Comparison of ENCODE assay signal across 10 cellular contexts in genomic region chr5:139193928-139194327, GRCh38. TPM values are rescaled to one million over a fixed set of nuclear protein-coding genes. Genes with fewer than 3 reads are reported as not detected.
DNase-seq lines count a peak whose midpoint lies in the region; ATAC-seq and TF ChIP-seq lines count a peak whose summit lies in the region.
"Had no signal": no experiment of that assay in that cellular context is flagged by ENCODE, and none has a peak within 500 bp of the region (broad histone marks: within the 10 kb centered on the region; RNA-seq: fewer than 3 reads in every experiment).

No MANE protein-coding gene starts in this region.

- H3K4me1 ChIP-seq in Loucy (ENCODE audit: insufficient read depth, low read length, poor library complexity, severe bottlenecking), result peaks cover 21% of the 10 kb centered on the region

- DNase-seq in NCI-H748 (lab: John Stamatoyannopoulos, UW; ENCODE audit: unreplicated experiment) (peak; percentile 14), NCI-H748 treated with DMSO at 0.1 percent for 48 hours (lab: John Stamatoyannopoulos, UW) (no peak), osteocyte (ENCODE audit: extremely low spot score, unreplicated experiment) (no peak), posterior cingulate gyrus (no peak), KG1 (lab: John Stamatoyannopoulos, UW) (no peak)
- DNase-seq in central memory CD8-positive, alpha-beta T cell (ENCODE audit: low spot score in 2 of 2), result no peak
- DNase-seq: kidney glomerular epithelial cell, retina had no signal

- H3K9me3 ChIP-seq in Loucy (ENCODE audit: insufficient read depth, low read depth, low read length), result no peaks in the 10 kb centered on the region

- H3F3A ChIP-seq in Loucy (ENCODE audit: low read depth), result 0 out of 2 replicates have a peak, but pooled peaks cover 4% of the 10 kb centered on the region

- H2AFZ ChIP-seq in Loucy (ENCODE audit: low read length), result no peak overlapping the region

- H3K27ac Mint-ChIP-seq in central memory CD8-positive, alpha-beta T cell (ENCODE audit: low read depth), result peak overlapping the region; percentile 40
- no peak overlapping the region for H3K27ac Mint-ChIP-seq in osteocyte (ENCODE audit: unreplicated experiment)

- intact Hi-C loops in posterior cingulate gyrus (cut with DNase I), result loop anchor here (10.0 kb wide), 1 partner anchor 59 kb away; no protein-coding TSS in a partner anchor

- H3K9me3 Mint-ChIP-seq in central memory CD8-positive, alpha-beta T cell, result no peaks in the 10 kb centered on the region
- no peaks in the 10 kb centered on the region for H3K9me3 Mint-ChIP-seq in osteocyte (ENCODE audit: unreplicated experiment)

- ATAC-seq in central memory CD8-positive, alpha-beta T cell (replicated peaks; ENCODE audit: extremely low read depth, poor library complexity, severe bottlenecking), result no peak
- ATAC-seq in HG03457 (IDR thresholded peaks at IDR 0.05; ENCODE audit: unreplicated experiment), result no peak

- peaks cover 20% of the 10 kb centered on the region for H3K79me2 ChIP-seq in Loucy (ENCODE audit: insufficient read depth, low read length)

- no peak overlapping the region for H3K4me2 ChIP-seq in Loucy (ENCODE audit: low read depth, low read length, poor library complexity, severe bottlenecking)

- peaks cover 4% of the 10 kb centered on the region for H3K36me3 Mint-ChIP-seq in central memory CD8-positive, alpha-beta T cell (ENCODE audit: insufficient read depth)
- peaks cover 7% of the 10 kb centered on the region for H3K36me3 Mint-ChIP-seq in osteocyte (ENCODE audit: unreplicated experiment)

- no peaks in the 10 kb centered on the region for H3K9me2 ChIP-seq in Loucy (replicated peaks; ENCODE audit: low read depth, low read length)

- H4K20me1 ChIP-seq in Loucy (ENCODE audit: insufficient read depth, low read length, poor library complexity, severe bottlenecking), result no peaks in the 10 kb centered on the region

- peaks cover 19% of the 10 kb centered on the region for H3K4me1 Mint-ChIP-seq in central memory CD8-positive, alpha-beta T cell
- peaks cover 24% of the 10 kb centered on the region for H3K4me1 Mint-ChIP-seq in osteocyte (ENCODE audit: unreplicated experiment)

- TF ChIP-seq CTCF in Loucy (conservative IDR thresholded peaks at IDR 0.05; ENCODE audit: low read length), result peak; percentile 52
- peak; percentile 27 for TF ChIP-seq CTCF in osteocyte (IDR thresholded peaks at IDR 0.05)

- no peak overlapping the region for H3K9ac ChIP-seq in Loucy (ENCODE audit: low read depth, low read length, poor library complexity, severe bottlenecking)

- no peak overlapping the region for H3K4me3 Mint-ChIP-seq in central memory CD8-positive, alpha-beta T cell
- no peak overlapping the region for H3K4me3 Mint-ChIP-seq in osteocyte (ENCODE audit: unreplicated experiment)

- no peaks in the 10 kb centered on the region for H3K27me3 ChIP-seq in Loucy (ENCODE audit: insufficient read depth, low read length, poor library complexity, severe bottlenecking)

- H3K4me3 ChIP-seq in Loucy (ENCODE audit: low read length, poor library complexity, severe bottlenecking), result no peak overlapping the region

- H3K27me3 Mint-ChIP-seq in central memory CD8-positive, alpha-beta T cell, result no peaks in the 10 kb centered on the region
- H3K27me3 Mint-ChIP-seq in osteocyte (ENCODE audit: unreplicated experiment), result no peaks in the 10 kb centered on the region

- H3K36me3 ChIP-seq in Loucy (ENCODE audit: insufficient read depth, low read length), result no peaks in the 10 kb centered on the region

RNA-seq across cellular contexts. Expression of gene SIL1, which starts 4.2 kb away (rescaled TPM):
- 58.0 and 58.4 TPM in 2 replicates for total RNA-seq in osteocyte
